In genomic region chr3:186951640-186952552, GRCh38 we compare ENCODE assay signal across 15 cellular contexts. TPM values are rescaled to one million over a fixed set of nuclear protein-coding genes. Genes with fewer than 3 reads are reported as not detected.
DNase-seq lines count a peak whose midpoint lies in the region; ATAC-seq and TF ChIP-seq lines count a peak whose summit lies in the region.
"Had no signal": no experiment of that assay in that cellular context is flagged by ENCODE, and none has a peak within 500 bp of the region (broad histone marks: within the 10 kb centered on the region; RNA-seq: fewer than 3 reads in every experiment).

No MANE protein-coding gene starts in this region.

- H3K9me3 ChIP-seq in left ventricle myocardium inferior (replicated peaks), result no peaks in the 10 kb centered on the region
- no peaks in the 10 kb centered on the region for H3K9me3 ChIP-seq in uterus

- H3K4me3 ChIP-seq in left ventricle myocardium inferior, result no peak overlapping the region
- no peak overlapping the region for H3K4me3 ChIP-seq in uterus

- H3K27ac ChIP-seq in left ventricle myocardium inferior (replicated peaks), result peak overlapping the region; percentile 80
- peak overlapping the region; percentile 43 to 46 for H3K27ac ChIP-seq in uterus

- H3K4me3 Mint-ChIP-seq in activated T-helper 2 cell treated with anti-CD3 and anti-CD28 coated beads, Interferon-gamma antibody, Interleukin-2, Interleukin-4, amounts not matched to agents 10 μg/mL and 5 μg/mL and 100 μg/mL, durations not matched to agents 14 hours and 24 hours and 36 hours (ENCODE audit: low read depth), result no peak overlapping the region
- peak overlapping the region in 5 of 8 donors; percentile 4 to 57 (median 54) for H3K4me3 Mint-ChIP-seq in naive B cell

- ATAC-seq in left cardiac atrium (no peak), naive B cell (ENCODE audit: low read depth in 2 of 2) (no peak), HG03045 (IDR thresholded peaks at IDR 0.05; ENCODE audit: unreplicated experiment) (no peak)

- peaks cover 20% of the 10 kb centered on the region for H3K9me3 Mint-ChIP-seq in activated T-helper 2 cell treated with anti-CD3 and anti-CD28 coated beads, Interferon-gamma antibody, Interleukin-2, Interleukin-4, amounts not matched to agents 10 μg/mL and 5 μg/mL and 100 μg/mL, durations not matched to agents 14 hours and 24 hours and 36 hours
- peaks cover 0 to 4% (median 0%) of the 10 kb centered on the region in 7 donors for H3K9me3 Mint-ChIP-seq in naive B cell

- H3K27ac Mint-ChIP-seq in activated T-helper 2 cell treated with anti-CD3 and anti-CD28 coated beads, Interferon-gamma antibody, Interleukin-2, Interleukin-4, amounts not matched to agents 10 μg/mL and 5 μg/mL and 100 μg/mL, durations not matched to agents 14 hours and 24 hours and 36 hours, result peak overlapping the region; percentile 74
- H3K27ac Mint-ChIP-seq in naive B cell, result peak overlapping the region; percentile 71 to 94 (median 88)

- peaks cover 75% of the 10 kb centered on the region for H3K4me1 ChIP-seq in left ventricle myocardium inferior
- H3K4me1 ChIP-seq in uterus, result no peaks in the 10 kb centered on the region

- H3K36me3 Mint-ChIP-seq in activated T-helper 2 cell treated with anti-CD3 and anti-CD28 coated beads, Interferon-gamma antibody, Interleukin-2, Interleukin-4, amounts not matched to agents 10 μg/mL and 5 μg/mL and 100 μg/mL, durations not matched to agents 14 hours and 24 hours and 36 hours (ENCODE audit: low read depth), result peaks cover 93% of the 10 kb centered on the region
- H3K36me3 Mint-ChIP-seq in naive B cell, result peaks cover 36 to 57% of the 10 kb centered on the region in 2 donors

- H3K27me3 Mint-ChIP-seq in activated T-helper 2 cell treated with anti-CD3 and anti-CD28 coated beads, Interferon-gamma antibody, Interleukin-2, Interleukin-4, amounts not matched to agents 10 μg/mL and 5 μg/mL and 100 μg/mL, durations not matched to agents 14 hours and 24 hours and 36 hours (ENCODE audit: low read depth), result no peaks in the 10 kb centered on the region
- no peaks in the 10 kb centered on the region for H3K27me3 Mint-ChIP-seq in naive B cell
- H3K27me3 Mint-ChIP-seq: progenitor cell of endocrine pancreas had no signal

- H3K4me1 Mint-ChIP-seq in activated T-helper 2 cell treated with anti-CD3 and anti-CD28 coated beads, Interferon-gamma antibody, Interleukin-2, Interleukin-4, amounts not matched to agents 10 μg/mL and 5 μg/mL and 100 μg/mL, durations not matched to agents 14 hours and 24 hours and 36 hours (ENCODE audit: low read depth), result peaks cover 68% of the 10 kb centered on the region
- H3K4me1 Mint-ChIP-seq in naive B cell, result peaks cover 84 to 94% (median 90%) of the 10 kb centered on the region in 3 donors

- H3K36me3 ChIP-seq in left ventricle myocardium inferior (peaks cover 4% of the 10 kb centered on the region), uterus (no peaks in the 10 kb centered on the region)

- no peak for TF ChIP-seq POLR2A in uterus (IDR thresholded peaks at IDR 0.05)

- intact Hi-C loops in left ventricle myocardium inferior (cut with micrococcal nuclease), result no loop called here
- intact Hi-C loops in left cardiac atrium (cut with DNase I), result no loop called here
- intact Hi-C loops in activated T-helper 2 cell treated with anti-CD3 and anti-CD28 coated beads, Interferon-gamma antibody, Interleukin-2, Interleukin-4, amounts not matched to agents 10 μg/mL and 5 μg/mL and 100 μg/mL, durations not matched to agents 14 hours and 24 hours and 36 hours (cut with micrococcal nuclease), result loop anchor here (2.0 kb wide), 1 partner anchor 49 kb away; no protein-coding TSS in a partner anchor
- intact Hi-C loops in uterus (cut with DNase I; ENCODE audit: low total_unique reads), result no loop called here

- TF ChIP-seq CTCF in left ventricle myocardium inferior (IDR thresholded peaks at IDR 0.05; ENCODE audit: borderline replicate concordance) (no peak), uterus (IDR thresholded peaks at IDR 0.05) (no peak)

- H3K27me3 ChIP-seq in left ventricle myocardium inferior (ENCODE audit: low read depth) (no peaks in the 10 kb centered on the region), uterus (no peaks in the 10 kb centered on the region)

- DNase-seq in left ventricle myocardium inferior (no peak), left cardiac atrium (no peak), naive B cell (no peak), uterus (no peak), SIG-M5 (lab: John Stamatoyannopoulos, UW) (no peak), kidney tubule cell (ENCODE audit: low spot score) (no peak)
- no peak for DNase-seq in activated T-helper 2 cell treated with anti-CD3 and anti-CD28 coated beads, Interferon-gamma antibody, Interleukin-2, Interleukin-4, amounts not matched to agents 10 μg/mL and 5 μg/mL and 100 μg/mL, durations not matched to agents 14 hours and 24 hours and 36 hours (ENCODE audit: low spot score)
- DNase-seq: amniotic stem cell, DMS153, erythroblast, kidney glomerular epithelial cell, NCI-H1436 treated with DMSO at 0.1 percent for 48 hours, NCI-H226 had no signal

RNA-seq across cellular contexts. Expression of gene ST6GAL1, which starts 21.6 kb away (rescaled TPM):
- total RNA-seq in left ventricle myocardium inferior, result 84.3 TPM
- 10 to 100 TPM; 46.6 to 67.1 TPM for total RNA-seq in left cardiac atrium
- 78.1 and 85.9 TPM in 2 replicates for total RNA-seq in activated T-helper 2 cell treated with anti-CD3 and anti-CD28 coated beads, Interferon-gamma antibody, Interleukin-2, Interleukin-4, amounts not matched to agents 10 μg/mL and 5 μg/mL and 100 μg/mL, durations not matched to agents 14 hours and 24 hours and 36 hours
- 100 to 1,000 TPM; 210 to 330 (median 253) TPM for polyA plus RNA-seq in naive B cell (ENCODE audit: low read depth in 6 of 6)
- total RNA-seq in uterus, result 100 to 1,000 TPM in 1 of 4 donors, 10 to 100 TPM in 3; 32.6 to 107 (median 57.1) TPM
